In the genomic region with DNA sequence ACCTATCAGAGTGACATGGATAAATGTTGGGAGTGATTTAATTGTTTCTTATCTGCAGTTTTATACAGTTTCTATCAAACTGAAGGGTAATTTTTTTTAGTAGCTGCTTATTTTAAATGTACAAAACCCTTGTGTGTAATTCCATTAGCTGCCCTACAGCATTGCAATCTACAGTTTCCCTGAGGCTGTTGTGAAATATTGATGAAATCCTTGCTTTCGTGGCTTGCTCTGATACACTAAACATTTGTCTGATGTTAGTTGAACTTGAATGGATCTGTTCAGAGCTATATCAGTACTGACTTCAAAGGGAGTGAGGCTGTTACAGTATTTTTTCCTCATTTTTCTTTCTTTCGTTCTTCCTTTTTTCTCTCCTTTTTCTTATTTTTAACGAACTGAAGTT, we compare ENCODE assay signal across 1 cellular context.
TF ChIP-seq lines count a peak whose summit lies in the region.

No MANE protein-coding gene starts in this region.

TF ChIP-seq in GM23338, 12 proteins besides CTCF, POLR2A, EP300 and RAD21:
- TF ChIP-seq, protein P1, sequence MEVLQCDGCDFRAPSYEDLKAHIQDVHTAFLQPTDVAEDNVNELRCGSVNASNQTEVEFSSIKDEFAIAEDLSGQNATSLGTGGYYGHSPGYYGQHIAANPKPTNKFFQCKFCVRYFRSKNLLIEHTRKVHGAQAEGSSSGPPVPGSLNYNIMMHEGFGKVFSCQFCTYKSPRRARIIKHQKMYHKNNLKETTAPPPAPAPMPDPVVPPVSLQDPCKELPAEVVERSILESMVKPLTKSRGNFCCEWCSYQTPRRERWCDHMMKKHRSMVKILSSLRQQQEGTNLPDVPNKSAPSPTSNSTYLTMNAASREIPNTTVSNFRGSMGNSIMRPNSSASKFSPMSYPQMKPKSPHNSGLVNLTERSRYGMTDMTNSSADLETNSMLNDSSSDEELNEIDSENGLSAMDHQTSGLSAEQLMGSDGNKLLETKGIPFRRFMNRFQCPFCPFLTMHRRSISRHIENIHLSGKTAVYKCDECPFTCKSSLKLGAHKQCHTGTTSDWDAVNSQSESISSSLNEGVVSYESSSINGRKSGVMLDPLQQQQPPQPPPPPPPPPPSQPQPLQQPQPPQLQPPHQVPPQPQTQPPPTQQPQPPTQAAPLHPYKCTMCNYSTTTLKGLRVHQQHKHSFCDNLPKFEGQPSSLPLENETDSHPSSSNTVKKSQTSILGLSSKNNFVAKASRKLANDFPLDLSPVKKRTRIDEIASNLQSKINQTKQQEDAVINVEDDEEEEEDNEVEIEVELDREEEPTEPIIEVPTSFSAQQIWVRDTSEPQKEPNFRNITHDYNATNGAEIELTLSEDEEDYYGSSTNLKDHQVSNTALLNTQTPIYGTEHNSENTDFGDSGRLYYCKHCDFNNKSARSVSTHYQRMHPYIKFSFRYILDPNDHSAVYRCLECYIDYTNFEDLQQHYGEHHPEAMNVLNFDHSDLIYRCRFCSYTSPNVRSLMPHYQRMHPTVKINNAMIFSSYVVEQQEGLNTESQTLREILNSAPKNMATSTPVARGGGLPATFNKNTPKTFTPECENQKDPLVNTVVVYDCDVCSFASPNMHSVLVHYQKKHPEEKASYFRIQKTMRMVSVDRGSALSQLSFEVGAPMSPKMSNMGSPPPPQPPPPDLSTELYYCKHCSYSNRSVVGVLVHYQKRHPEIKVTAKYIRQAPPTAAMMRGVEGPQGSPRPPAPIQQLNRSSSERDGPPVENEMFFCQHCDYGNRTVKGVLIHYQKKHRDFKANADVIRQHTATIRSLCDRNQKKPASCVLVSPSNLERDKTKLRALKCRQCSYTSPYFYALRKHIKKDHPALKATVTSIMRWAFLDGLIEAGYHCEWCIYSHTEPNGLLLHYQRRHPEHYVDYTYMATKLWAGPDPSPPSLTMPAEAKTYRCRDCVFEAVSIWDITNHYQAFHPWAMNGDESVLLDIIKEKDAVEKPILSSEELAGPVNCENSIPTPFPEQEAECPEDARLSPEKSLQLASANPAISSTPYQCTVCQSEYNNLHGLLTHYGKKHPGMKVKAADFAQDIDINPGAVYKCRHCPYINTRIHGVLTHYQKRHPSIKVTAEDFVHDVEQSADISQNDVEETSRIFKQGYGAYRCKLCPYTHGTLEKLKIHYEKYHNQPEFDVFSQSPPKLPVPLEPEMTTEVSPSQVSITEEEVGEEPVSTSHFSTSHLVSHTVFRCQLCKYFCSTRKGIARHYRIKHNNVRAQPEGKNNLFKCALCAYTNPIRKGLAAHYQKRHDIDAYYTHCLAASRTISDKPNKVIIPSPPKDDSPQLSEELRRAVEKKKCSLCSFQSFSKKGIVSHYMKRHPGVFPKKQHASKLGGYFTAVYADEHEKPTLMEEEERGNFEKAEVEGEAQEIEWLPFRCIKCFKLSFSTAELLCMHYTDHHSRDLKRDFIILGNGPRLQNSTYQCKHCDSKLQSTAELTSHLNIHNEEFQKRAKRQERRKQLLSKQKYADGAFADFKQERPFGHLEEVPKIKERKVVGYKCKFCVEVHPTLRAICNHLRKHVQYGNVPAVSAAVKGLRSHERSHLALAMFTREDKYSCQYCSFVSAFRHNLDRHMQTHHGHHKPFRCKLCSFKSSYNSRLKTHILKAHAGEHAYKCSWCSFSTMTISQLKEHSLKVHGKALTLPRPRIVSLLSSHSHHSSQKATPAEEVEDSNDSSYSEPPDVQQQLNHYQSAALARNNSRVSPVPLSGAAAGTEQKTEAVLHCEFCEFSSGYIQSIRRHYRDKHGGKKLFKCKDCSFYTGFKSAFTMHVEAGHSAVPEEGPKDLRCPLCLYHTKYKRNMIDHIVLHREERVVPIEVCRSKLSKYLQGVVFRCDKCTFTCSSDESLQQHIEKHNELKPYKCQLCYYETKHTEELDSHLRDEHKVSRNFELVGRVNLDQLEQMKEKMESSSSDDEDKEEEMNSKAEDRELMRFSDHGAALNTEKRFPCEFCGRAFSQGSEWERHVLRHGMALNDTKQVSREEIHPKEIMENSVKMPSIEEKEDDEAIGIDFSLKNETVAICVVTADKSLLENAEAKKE (CRISPR knock-in tag; IDR thresholded peaks at IDR 0.05) = no peak
- TF ChIP-seq STAT1 (IDR thresholded peaks at IDR 0.05; ENCODE audit: unreplicated experiment) (no peak), NANOG (IDR thresholded peaks at IDR 0.05; ENCODE audit: borderline replicate concordance) (no peak), EZH2 (IDR thresholded peaks at IDR 0.05; ENCODE audit: low read depth, unreplicated experiment) (no peak), JUNB (IDR thresholded peaks at IDR 0.05; ENCODE audit: unreplicated experiment) (no peak), POLR2AphosphoS5 (IDR thresholded peaks at IDR 0.05; ENCODE audit: low read depth) (no peak), CREB1 (CRISPR knock-in tag; IDR thresholded peaks at IDR 0.05; ENCODE audit: low read depth) (no peak), REST (IDR thresholded peaks at IDR 0.05; ENCODE audit: unreplicated experiment) (no peak), ETS1 (IDR thresholded peaks at IDR 0.05) (no peak), EZH2phosphoT487 (IDR thresholded peaks at IDR 0.05; ENCODE audit: unreplicated experiment) (no peak), ZNF114 (CRISPR knock-in tag; IDR thresholded peaks at IDR 0.05) (no peak), ZNF331 (CRISPR knock-in tag; IDR thresholded peaks at IDR 0.05; ENCODE audit: low read depth) (no peak)
TF ChIP-seq in GM23338: peak in this region for 0.
